In genomic region chr19:13987101-13987890, GRCh38 we compare ENCODE assay signal across 8 cellular contexts. TPM values are rescaled to one million over a fixed set of nuclear protein-coding genes. Genes with fewer than 3 reads are reported as not detected.
A peak's percentile ranks its signal among the peaks of the same experiment; 100 is the strongest.
DNase-seq lines count a peak whose midpoint lies in the region; ATAC-seq, FAIRE-seq and TF ChIP-seq lines count a peak whose summit lies in the region.

No MANE protein-coding gene starts in this region.

- H3K9ac ChIP-seq in ES-I3 (ENCODE audit: low read depth, low read length) = peak overlapping the region; percentile 24; the same call in 1 of the 2 replicates
- H3K9ac ChIP-seq in OCI-LY1 (ENCODE audit: low read length) = peak overlapping the region; percentile 65
- peak overlapping the region; percentile 65 for H3K9ac ChIP-seq in endothelial cell of umbilical vein (replicated peaks; ENCODE audit: extremely low read depth, insufficient read depth, low read length)

- H3K4me3 ChIP-seq in OCI-LY1 (ENCODE audit: low read depth, low read length, poor library complexity, severe bottlenecking) (peak overlapping the region; percentile 44), endothelial cell of umbilical vein (replicated peaks in 1 of 3; ENCODE audit: insufficient read depth in 1 of 3, low read depth in 1 of 3, low read length in 3 of 3) (no peak overlapping the region)

- dilution Hi-C loops in endothelial cell of umbilical vein (cut with MboI; ENCODE audit: extremely low pct_ligation_motif_present, low sequenced_read_pairs) = no loop called here

- H3K9me1 ChIP-seq in endothelial cell of umbilical vein (replicated peaks; ENCODE audit: control insufficient read depth, extremely low read depth, insufficient read depth, low read length) = no peaks in the 10 kb centered on the region

- H3K27me3 ChIP-seq in OCI-LY1 (ENCODE audit: insufficient read depth, low read length) = no peaks in the 10 kb centered on the region; the same call in 1 of the 2 replicates
- no peaks in the 10 kb centered on the region for H3K27me3 ChIP-seq in endothelial cell of umbilical vein (ENCODE audit: control insufficient read depth in 2 of 2, insufficient read depth in 2 of 2, low read length in 2 of 2)

- TF ChIP-seq POLR2A in endothelial cell of umbilical vein (IDR thresholded peaks at IDR 0.05; ENCODE audit: low read depth, low read length) = no peak

- intact Hi-C loops in endothelial cell of umbilical vein (cut with micrococcal nuclease) = loop anchor here (2.0 kb wide), 2 partner anchors 34 to 46 kb away; partner anchors contain the start of gene DCAF15

- no peaks in the 10 kb centered on the region for H3K79me2 ChIP-seq in OCI-LY1 (ENCODE audit: insufficient read depth, low read length)
- no peaks in the 10 kb centered on the region for H3K79me2 ChIP-seq in endothelial cell of umbilical vein (ENCODE audit: control insufficient read depth, insufficient read depth, low read length)

- peak; percentile 33 for DNase-seq in endothelial cell of umbilical vein (ENCODE audit: low read depth, low spot score)
- peak; percentile 76 for DNase-seq in pons (ENCODE audit: low spot score)
- no peak for DNase-seq in germinal center (ENCODE audit: low spot score)

- ATAC-seq in HG03378 (IDR thresholded peaks at IDR 0.05; ENCODE audit: unreplicated experiment) = no peak
- no peak for ATAC-seq in esophagus mucosa
- no peak for ATAC-seq in HG03439 (IDR thresholded peaks at IDR 0.05; ENCODE audit: unreplicated experiment)

- no peaks in the 10 kb centered on the region for H3K9me2 ChIP-seq in OCI-LY1 (ENCODE audit: low read depth, low read length)

- H3K36me3 ChIP-seq in ES-I3 (ENCODE audit: insufficient read depth, low read length) (no peaks in the 10 kb centered on the region; the same call in 1 of the 2 replicates), OCI-LY1 (ENCODE audit: insufficient read depth, low read length) (peaks cover 3% of the 10 kb centered on the region), endothelial cell of umbilical vein (ENCODE audit: control insufficient read depth in 2 of 2, extremely low read depth in 1 of 2, insufficient read depth in 2 of 2, low read length in 2 of 2) (no peaks in the 10 kb centered on the region)

- H4K20me1 ChIP-seq in OCI-LY1 (ENCODE audit: insufficient read depth, low read length) = no peaks in the 10 kb centered on the region
- no peaks in the 10 kb centered on the region for H4K20me1 ChIP-seq in endothelial cell of umbilical vein (replicated peaks; ENCODE audit: control insufficient read depth, extremely low read depth, insufficient read depth, low read length)

- peak overlapping the region; percentile 86 for H3K27ac ChIP-seq in OCI-LY1 (ENCODE audit: low read depth, low read length, poor library complexity, severe bottlenecking)
- peak overlapping the region; percentile 84 for H3K27ac ChIP-seq in endothelial cell of umbilical vein (ENCODE audit: insufficient read depth, low read depth, low read length)

- FAIRE-seq in endothelial cell of umbilical vein (lab: Jason Lieb, UNC) = peak; percentile 81

- H2AFZ ChIP-seq in OCI-LY1 (ENCODE audit: low read length) (no peak overlapping the region), endothelial cell of umbilical vein (ENCODE audit: low read depth, low read length) (peak overlapping the region; percentile 84)

- no peaks in the 10 kb centered on the region; the same call in 1 of the 2 replicates for H3F3A ChIP-seq in OCI-LY1 (ENCODE audit: insufficient read depth, low read length)

- peak overlapping the region; percentile 69 for H3K4me2 ChIP-seq in OCI-LY1 (ENCODE audit: low read length)
- H3K4me2 ChIP-seq in endothelial cell of umbilical vein (ENCODE audit: insufficient read depth, low read length) = peak overlapping the region; percentile 81

- no TSS peak for BruUV-seq in endothelial cell of umbilical vein (replicated peaks; lab: Mats Ljungman, UMichigan)

- H3K4me1 ChIP-seq in ES-I3 (ENCODE audit: insufficient read depth, low read length) (peaks cover 42% of the 10 kb centered on the region), OCI-LY1 (ENCODE audit: insufficient read depth, low read length, severe bottlenecking) (peaks cover 36% of the 10 kb centered on the region), endothelial cell of umbilical vein (ENCODE audit: control insufficient read depth, extremely low read depth, insufficient read depth, low read length) (peaks cover 22% of the 10 kb centered on the region)

- CTCF ChIA-PET in endothelial cell of umbilical vein (lab: Charles Lee) = interaction anchor here (0.5 to 1.7 kb wide), 5 partner anchors 9 to 62 kb away, joined by 3 to 7 read pairs (median 4); partner anchors contain the start of gene IL27RA

- H3K9me3 ChIP-seq in ES-I3 (ENCODE audit: control insufficient read depth, insufficient read depth, low read length) (no peaks in the 10 kb centered on the region), OCI-LY1 (ENCODE audit: low read length) (no peaks in the 10 kb centered on the region), endothelial cell of umbilical vein (replicated peaks; ENCODE audit: control insufficient read depth, insufficient read depth, low read length) (no peaks in the 10 kb centered on the region)

- TF ChIP-seq CTCF in OCI-LY1 (IDR thresholded peaks at IDR 0.05; ENCODE audit: low read length) = no peak
- no peak for TF ChIP-seq CTCF in endothelial cell of umbilical vein (IDR thresholded peaks at IDR 0.05; ENCODE audit: extremely low read depth in 1 of 2, insufficient read depth in 1 of 2, low read depth in 1 of 2, low read length in 2 of 2)

- POLR2A ChIA-PET in endothelial cell of umbilical vein (lab: Charles Lee) = interaction anchor here (1.4 kb wide), 1 partner anchor 30 kb away, joined by 3 read pairs; no protein-coding TSS in a partner anchor

TF ChIP-seq in endothelial cell of umbilical vein, 7 proteins besides CTCF, POLR2A, EP300 and RAD21:
- TF ChIP-seq MYC (IDR thresholded peaks at IDR 0.05; ENCODE audit: low read depth, low read length) = no peak
- no peak for TF ChIP-seq POLR2AphosphoS5 (IDR thresholded peaks at IDR 0.05; ENCODE audit: insufficient read depth, low read depth, low read length)
- TF ChIP-seq FOS (IDR thresholded peaks at IDR 0.05; ENCODE audit: borderline replicate concordance, insufficient read depth, low read length) = no peak

RNA-seq across cellular contexts. Expression of gene RFX1, which starts 18.8 kb away (rescaled TPM):
- total RNA-seq in endothelial cell of umbilical vein = 14.4 and 14.7 TPM in 2 replicates
- 2.2 and 2.3 TPM in 2 replicates for polyA plus RNA-seq in endothelial cell of umbilical vein
- 1.5 and 1.8 TPM in 2 replicates for polyA plus RNA-seq in endothelial cell of umbilical vein (2011; cell fraction: cytosol; rRNA removed)
- polyA plus RNA-seq in endothelial cell of umbilical vein (2011; cell fraction: nucleus; rRNA removed) = 5.0 and 6.1 TPM in 2 replicates
- polyA plus RNA-seq in endothelial cell of umbilical vein (2012) = 4.5 and 6.4 TPM in 2 replicates
- 2.0 and 2.7 TPM in 2 replicates for polyA minus RNA-seq in endothelial cell of umbilical vein
- 8.4 TPM for polyA minus RNA-seq in endothelial cell of umbilical vein (2011; cell fraction: cytosol; rRNA and poly(A)+ RNA removed)
- 2.3 and 7.0 TPM in 2 replicates for polyA minus RNA-seq in endothelial cell of umbilical vein (2011; cell fraction: nucleus; rRNA and poly(A)+ RNA removed)
- 8.3 TPM for total RNA-seq in esophagus mucosa

RNA-seq across cellular contexts. Expression of gene DCAF15, which starts 35.0 kb away (rescaled TPM):
- total RNA-seq in endothelial cell of umbilical vein (42.4 and 47.9 TPM in 2 replicates), esophagus mucosa (18.2 TPM)
- polyA plus RNA-seq in endothelial cell of umbilical vein = 41.9 and 50.5 TPM in 2 replicates
- 17.5 and 25.6 TPM in 2 replicates for polyA plus RNA-seq in endothelial cell of umbilical vein (2011; cell fraction: cytosol; rRNA removed)
- polyA plus RNA-seq in endothelial cell of umbilical vein (2011; cell fraction: nucleus; rRNA removed) = 124 and 130 TPM in 2 replicates
- polyA plus RNA-seq in endothelial cell of umbilical vein (2012) = 25.6 and 28.5 TPM in 2 replicates
- 32.7 and 34.6 TPM in 2 replicates for polyA minus RNA-seq in endothelial cell of umbilical vein
- polyA minus RNA-seq in endothelial cell of umbilical vein (2011; cell fraction: cytosol; rRNA and poly(A)+ RNA removed) = 11.8 TPM
- 27.6 and 31.1 TPM in 2 replicates for polyA minus RNA-seq in endothelial cell of umbilical vein (2011; cell fraction: nucleus; rRNA and poly(A)+ RNA removed)

RNA-seq across cellular contexts. Expression of gene RLN3, which starts 40.7 kb away (rescaled TPM):
- total RNA-seq in endothelial cell of umbilical vein = not detected in 2 replicates
- not detected in 2 replicates for polyA plus RNA-seq in endothelial cell of umbilical vein
- not detected in 2 replicates for polyA plus RNA-seq in endothelial cell of umbilical vein (2011; cell fraction: cytosol; rRNA removed)
- polyA plus RNA-seq in endothelial cell of umbilical vein (2011; cell fraction: nucleus; rRNA removed) = not detected in 2 replicates
- not detected in 2 replicates for polyA plus RNA-seq in endothelial cell of umbilical vein (2012)
- not detected in 2 replicates for polyA minus RNA-seq in endothelial cell of umbilical vein
- polyA minus RNA-seq in endothelial cell of umbilical vein (2011; cell fraction: cytosol; rRNA and poly(A)+ RNA removed) = not detected
- not detected in 2 replicates for polyA minus RNA-seq in endothelial cell of umbilical vein (2011; cell fraction: nucleus; rRNA and poly(A)+ RNA removed)
- not detected for total RNA-seq in esophagus mucosa

RNA-seq across cellular contexts. Expression of gene IL27RA, which starts 44.3 kb away (rescaled TPM):
- 3.7 and 4.5 TPM in 2 replicates for total RNA-seq in endothelial cell of umbilical vein
- 1.6 and 1.8 TPM in 2 replicates for polyA plus RNA-seq in endothelial cell of umbilical vein
- polyA plus RNA-seq in endothelial cell of umbilical vein (2011; cell fraction: cytosol; rRNA removed) = 1.6 and 1.9 TPM in 2 replicates
- polyA plus RNA-seq in endothelial cell of umbilical vein (2011; cell fraction: nucleus; rRNA removed) = 0.86 and 1.1 TPM in 2 replicates
- polyA plus RNA-seq in endothelial cell of umbilical vein (2012) = 2.1 and 2.4 TPM in 2 replicates
- 1.1 and 1.8 TPM in 2 replicates for polyA minus RNA-seq in endothelial cell of umbilical vein
- 8.2 TPM for polyA minus RNA-seq in endothelial cell of umbilical vein (2011; cell fraction: cytosol; rRNA and poly(A)+ RNA removed)
- polyA minus RNA-seq in endothelial cell of umbilical vein (2011; cell fraction: nucleus; rRNA and poly(A)+ RNA removed) = 0.14 and 0.38 TPM in 2 replicates
- total RNA-seq in esophagus mucosa = 1.2 TPM

RNA-seq across cellular contexts. Expression of gene PODNL1, which starts 49.1 kb away (rescaled TPM):
- total RNA-seq in endothelial cell of umbilical vein (2.0 TPM in 1 of 2 replicates, not detected in the other), esophagus mucosa (8.5 TPM)
- polyA plus RNA-seq in endothelial cell of umbilical vein = 0.21 and 0.32 TPM in 2 replicates
- polyA plus RNA-seq in endothelial cell of umbilical vein (2011; cell fraction: cytosol; rRNA removed) = 0.12 and 0.25 TPM in 2 replicates
- polyA plus RNA-seq in endothelial cell of umbilical vein (2011; cell fraction: nucleus; rRNA removed) = 0.48 and 0.66 TPM in 2 replicates
- 0.96 and 1.4 TPM in 2 replicates for polyA plus RNA-seq in endothelial cell of umbilical vein (2012)
- polyA minus RNA-seq in endothelial cell of umbilical vein = not detected in 2 replicates
- polyA minus RNA-seq in endothelial cell of umbilical vein (2011; cell fraction: cytosol; rRNA and poly(A)+ RNA removed) = not detected
- not detected in 2 replicates for polyA minus RNA-seq in endothelial cell of umbilical vein (2011; cell fraction: nucleus; rRNA and poly(A)+ RNA removed)
